ENCODE assay signal across 24 cellular contexts in the genomic region with DNA sequence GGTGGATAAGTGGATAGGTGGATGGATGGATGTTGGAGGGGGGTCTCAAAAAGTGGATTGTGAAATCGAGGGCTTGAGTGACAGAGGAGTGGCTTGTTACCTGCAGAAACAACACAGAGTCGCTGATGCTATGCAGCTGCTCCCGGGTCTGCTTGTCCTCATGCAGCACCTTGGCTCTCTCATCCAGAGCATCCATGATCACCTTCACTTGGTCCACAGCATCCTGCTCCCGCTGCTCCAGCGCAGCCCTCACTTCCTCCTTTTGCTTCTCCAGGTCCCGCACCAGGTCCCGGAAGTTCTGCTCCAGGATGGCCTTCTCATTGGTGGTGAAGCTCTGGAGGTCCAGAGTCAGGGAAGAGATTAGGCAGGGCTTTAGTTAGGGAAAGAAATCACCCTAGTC. TPM values are rescaled to one million over a fixed set of nuclear protein-coding genes. Genes with fewer than 3 reads are reported as not detected.
"Had no signal": no experiment of that assay in that cellular context is flagged by ENCODE, and none has a peak within 500 bp of the region (broad histone marks: within the 10 kb centered on the region; RNA-seq: fewer than 3 reads in every experiment).

No MANE protein-coding gene starts in this region.

- H3K4me1 ChIP-seq: heart left ventricle had no signal

- H3K4me3 ChIP-seq: heart left ventricle, mucosa of descending colon, thoracic aorta had no signal

- H3K9me3 ChIP-seq: heart left ventricle, mucosa of descending colon, thoracic aorta had no signal

- ATAC-seq: activated CD8-positive, alpha-beta memory T cell treated with anti-CD3 and anti-CD28 coated beads, Interleukin-2, amount 10 ng/mL, durations not matched to agents 7 days and 5 days; heart left ventricle; left cardiac atrium; mucosa of descending colon; sciatic nerve had no signal

- H3K36me3 ChIP-seq: brain microvascular endothelial cell, heart left ventricle, thoracic aorta had no signal

- H3K27me3 ChIP-seq: brain microvascular endothelial cell, heart left ventricle had no signal

- H3K27ac ChIP-seq: brain microvascular endothelial cell, heart left ventricle, thoracic aorta had no signal

- FAIRE-seq: colon, endothelial cell of umbilical vein, islet of Langerhans had no signal

- DNase-seq: activated CD4-positive, alpha-beta memory T cell treated with anti-CD3 and anti-CD28 coated beads, Interleukin-2, amount 10 ng/mL, durations not matched to agents 7 days and 5 days; activated CD4-positive, alpha-beta T cell treated with anti-CD3 and anti-CD28 coated beads for 48 hours; activated CD8-positive, alpha-beta memory T cell treated with anti-CD3 and anti-CD28 coated beads, Interleukin-2, amount 10 ng/mL, durations not matched to agents 7 days and 5 days; activated gamma-delta T cell; activated naive CD4-positive, alpha-beta T cell treated with anti-CD3 and anti-CD28 coated beads, Interleukin-2, amount 50 U/mL, for 16 hours; activated T-cell treated with anti-CD3 and anti-CD28 coated beads for 4 hours; anterior cingulate cortex; brain microvascular endothelial cell; central memory CD4-positive, alpha-beta T cell; effector memory CD4-positive, alpha-beta T cell; left cardiac atrium; mesenchymal stem cell; nephron progenitor cell; stimulated activated CD4-positive, alpha-beta T cell treated with anti-CD3 and anti-CD28 coated beads, Interleukin-4, amount 100 ng/mL, for 1 hour; stimulated activated naive CD4-positive, alpha-beta T cell had no signal

RNA-seq across cellular contexts. Expression of gene TRIM29, which starts 10.7 kb away (rescaled TPM):
- total RNA-seq: activated CD4-positive, alpha-beta memory T cell treated with anti-CD3 and anti-CD28 coated beads, Interleukin-2, amount 10 ng/mL, durations not matched to agents 7 days and 5 days; activated CD8-positive, alpha-beta memory T cell treated with anti-CD3 and anti-CD28 coated beads, Interleukin-2, amount 10 ng/mL, durations not matched to agents 7 days and 5 days; dermis microvascular lymphatic vessel endothelial cell; endothelial cell of umbilical vein; T-helper 2 cell treated with Interferon-gamma antibody and Interleukin-4, amounts not matched to agents 100 ng/mL and 5 ng/mL, for 36 hours had no signal
- polyA plus RNA-seq: endothelial cell of umbilical vein had no signal
